ENCODE assay signal across 8 cellular contexts in the genomic region with DNA sequence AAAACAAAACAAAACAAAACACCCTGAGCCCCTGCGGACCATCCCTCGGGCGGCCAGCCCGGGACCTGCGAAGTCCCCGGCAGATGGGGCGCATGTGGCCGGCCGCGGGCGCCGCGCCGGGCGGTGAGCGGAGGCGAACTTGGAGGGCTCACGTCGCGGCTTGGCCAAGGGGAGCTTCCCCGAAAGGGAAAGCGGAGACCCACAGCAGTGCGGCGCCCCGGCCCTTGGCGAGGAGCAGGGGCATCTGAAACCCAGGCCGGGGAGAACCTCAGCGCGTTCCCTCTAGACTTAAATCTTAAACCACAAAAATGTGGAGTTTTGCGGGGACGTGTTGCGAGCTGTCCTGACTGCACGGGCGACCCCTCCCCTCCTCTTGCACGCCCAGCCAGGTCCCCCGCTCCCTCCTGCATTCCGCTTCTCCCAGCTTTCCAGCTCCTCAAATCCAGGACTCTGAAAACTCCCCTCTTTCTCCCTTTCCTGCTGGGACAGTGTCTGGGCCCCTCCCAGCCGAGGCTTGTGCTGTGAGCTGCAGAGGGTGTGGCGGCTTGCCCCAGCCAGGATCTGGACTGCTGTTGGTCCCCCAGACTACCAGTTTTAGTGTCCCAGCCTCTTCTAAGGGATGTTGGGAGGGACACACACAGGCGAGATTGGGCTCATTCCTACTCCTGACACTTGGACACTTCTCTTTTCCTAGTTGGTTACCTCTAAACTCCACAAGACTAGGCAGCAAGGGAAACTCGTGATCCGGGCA. TPM values are rescaled to one million over a fixed set of nuclear protein-coding genes. Genes with fewer than 3 reads are reported as not detected.
DNase-seq lines count a peak whose midpoint lies in the region; ATAC-seq, FAIRE-seq and TF ChIP-seq lines count a peak whose summit lies in the region.

No MANE protein-coding gene starts in this region.

- intact Hi-C loops in kidney (cut with DNase I) = no loop called here

- no peak for TF ChIP-seq CTCF in cardiac fibroblast (IDR thresholded peaks at IDR 0.05; ENCODE audit: low read depth, low read length)
- peak; percentile 4 for TF ChIP-seq CTCF in kidney (IDR thresholded peaks at IDR 0.05; ENCODE audit: borderline replicate concordance, extremely low read depth, insufficient read depth)

- DNase-seq in DMS 273 (lab: John Stamatoyannopoulos, UW; ENCODE audit: unreplicated experiment) = peak; percentile 79
- peak; percentile 61 for DNase-seq in NCI-H2227 (lab: John Stamatoyannopoulos, UW; ENCODE audit: unreplicated experiment)
- peak; percentile 53 to 55 for DNase-seq in cardiac fibroblast (ENCODE audit: low read depth in 2 of 2)
- peak; percentile 84 for DNase-seq in kidney
- no peak for DNase-seq in SIG-M5 (lab: John Stamatoyannopoulos, UW)
- no peak for DNase-seq in activated effector memory CD4-positive, alpha-beta T cell treated with Interleukin-2 at 50 U/mL for 16 hours

- H3K27ac ChIP-seq in kidney (ENCODE audit: low read depth in 2 of 2, low read length in 2 of 2) = peak overlapping the region; percentile 81 to 88
- peak overlapping the region; percentile 63 to 90 (median 81) for H3K27ac ChIP-seq in skin epidermis

- no peaks in the 10 kb centered on the region for H3K9me3 ChIP-seq in kidney (ENCODE audit: control insufficient read depth in 1 of 2, low read length in 2 of 2)

- no peaks in the 10 kb centered on the region for H3K36me3 ChIP-seq in kidney (ENCODE audit: control insufficient read depth in 1 of 2, insufficient read depth in 2 of 2, low read length in 2 of 2)

- H3K4me3 ChIP-seq in cardiac fibroblast (replicated peaks in 1 of 2; ENCODE audit: low read depth in 2 of 2, low read length in 2 of 2) = peak overlapping the region; percentile 90 to 99
- peak overlapping the region; percentile 77 to 82 for H3K4me3 ChIP-seq in kidney (ENCODE audit: low read length in 2 of 2)
- peak overlapping the region; percentile 59 to 98 (median 87) for H3K4me3 ChIP-seq in skin epidermis

- ATAC-seq in GM21447 (IDR thresholded peaks at IDR 0.05; ENCODE audit: unreplicated experiment) = peak; percentile 42

- no peak for FAIRE-seq in kidney (lab: Jason Lieb, UNC)

- H3K9ac ChIP-seq in kidney (ENCODE audit: low read length in 2 of 2) = peak overlapping the region; percentile 56 to 78

- H3K4me1 ChIP-seq in kidney (ENCODE audit: control insufficient read depth in 1 of 2, insufficient read depth in 1 of 2, low read depth in 1 of 2, low read length in 2 of 2) = peaks cover 8 to 10% of the 10 kb centered on the region in 2 donors

RNA-seq across cellular contexts. Expression of a gene that starts 1.3 kb away (rescaled TPM):
- total RNA-seq in kidney = 39.1 TPM
- polyA plus RNA-seq in kidney (ENCODE audit: insufficient read depth, low read depth, low replicate concordance) = 10.7 TPM

Comparison
In these comparisons a context has a peak if more than half of its experiments do, and no peak if none do; other contexts are left out.
1. DNase-seq: peak in DMS 273 (single experiment), NCI-H2227 (single experiment), cardiac fibroblast (2 of 2) and kidney (single experiment); none in SIG-M5 (single experiment) and activated effector memory CD4-positive, alpha-beta T cell treated with Interleukin-2 at 50 U/mL for 16 hours (single experiment).
2. Peak in every context shown above with its lines, with median percentiles within 50 percentile points of each other: H3K4me3 ChIP-seq.